In genomic region chr5:81971694-81972495, GRCh38 we compare ENCODE assay signal across 8 cellular contexts. TPM values are rescaled to one million over a fixed set of nuclear protein-coding genes. Genes with fewer than 3 reads are reported as not detected.
DNase-seq lines count a peak whose midpoint lies in the region; ATAC-seq and FAIRE-seq lines count a peak whose summit lies in the region.

Gene ATG10 (plus strand): TSS chr5:81972023. CDS start chr5:81987571, 15,548 bp downstream.

- H3K27ac ChIP-seq in mesodermal cell (ENCODE audit: low read depth, low read length, severe bottlenecking), result peak within 1 kb of the TSS; percentile 99

- ATAC-seq in GM21381 (IDR thresholded peaks at IDR 0.05; ENCODE audit: unreplicated experiment), result peak; percentile 96

- H3K9me3 ChIP-seq in endocrine pancreas (ENCODE audit: control insufficient read depth, low read length) (no peaks in the 10 kb centered on the region), mesodermal cell (ENCODE audit: control insufficient read depth, low read length) (no peaks in the 10 kb centered on the region)

- FAIRE-seq in HTR-8/SVneo (lab: Jason Lieb, UNC), result peak; percentile 99

- no peaks in the 10 kb centered on the region for H3K36me3 ChIP-seq in endocrine pancreas (ENCODE audit: control insufficient read depth, insufficient read depth, low read length)
- H3K36me3 ChIP-seq in mesodermal cell (ENCODE audit: control insufficient read depth, insufficient read depth, low read length), result peaks cover 9% of the 10 kb centered on the region

- no peaks in the 10 kb centered on the region for H3K4me1 ChIP-seq in endocrine pancreas (ENCODE audit: control insufficient read depth, insufficient read depth, low read length)
- H3K4me1 ChIP-seq in mesodermal cell (ENCODE audit: control insufficient read depth, insufficient read depth, low read length, poor library complexity, severe bottlenecking), result no peaks in the 10 kb centered on the region

- H3K27me3 ChIP-seq in endocrine pancreas (ENCODE audit: control insufficient read depth, insufficient read depth, low read length), result no peaks in the 10 kb centered on the region

- peak within 1 kb of the TSS; percentile 97 for H3K4me3 ChIP-seq in endocrine pancreas (ENCODE audit: control insufficient read depth, insufficient read depth, low read length)
- H3K4me3 ChIP-seq in mesodermal cell (ENCODE audit: extremely low read depth, insufficient read depth, low read length, poor library complexity, severe bottlenecking), result peak within 1 kb of the TSS; percentile 63

- peak; percentile 92 for DNase-seq in COR-L47 (lab: John Stamatoyannopoulos, UW)
- DNase-seq in HTR-8/SVneo (ENCODE audit: insufficient read length, low spot score), result peak; percentile 93
- DNase-seq in NOMO-1 treated with DMSO at 0.1 percent for 48 hours (lab: John Stamatoyannopoulos, UW; ENCODE audit: unreplicated experiment), result peak; percentile 82
- peak; percentile 54 for DNase-seq in activated CD8-positive, alpha-beta memory T cell treated with anti-CD3 and anti-CD28 coated beads, Interleukin-2, amount 50 U/mL, for 1 hour (ENCODE audit: extremely low read depth)
- peak; percentile 72 for DNase-seq in stimulated activated CD8-positive, alpha-beta memory T cell treated with anti-CD3 and anti-CD28 coated beads, Interleukin-15, amount 100 ng/mL, for 24 hours (ENCODE audit: low read depth)

- whole genome bisulfite sequencing in mesodermal cell (ENCODE audit: insufficient coverage in 2 of 2), 2 experiments, result 0% methylated on average over 41 to 44 of the region's 79 CpGs

- H3K9ac ChIP-seq in endocrine pancreas (ENCODE audit: control insufficient read depth, insufficient read depth, low read length), result peak within 1 kb of the TSS; percentile 85

RNA-seq across cellular contexts. Expression of gene ATG10, which starts in this region (rescaled TPM):
- 12.6 TPM for polyA plus RNA-seq in mesodermal cell (2013, experiment 1 of 2)
- 14.3 TPM for polyA plus RNA-seq in mesodermal cell (2013, experiment 2 of 2)

Comparison
In these comparisons a context has a peak if more than half of its experiments do, and no peak if none do; other contexts are left out.
1. Peak in every context shown above with its lines: DNase-seq, ATAC-seq, H3K4me3 ChIP-seq and H3K27ac ChIP-seq.